Comparison of ENCODE assay signal across 1 cellular context in the genomic region with DNA sequence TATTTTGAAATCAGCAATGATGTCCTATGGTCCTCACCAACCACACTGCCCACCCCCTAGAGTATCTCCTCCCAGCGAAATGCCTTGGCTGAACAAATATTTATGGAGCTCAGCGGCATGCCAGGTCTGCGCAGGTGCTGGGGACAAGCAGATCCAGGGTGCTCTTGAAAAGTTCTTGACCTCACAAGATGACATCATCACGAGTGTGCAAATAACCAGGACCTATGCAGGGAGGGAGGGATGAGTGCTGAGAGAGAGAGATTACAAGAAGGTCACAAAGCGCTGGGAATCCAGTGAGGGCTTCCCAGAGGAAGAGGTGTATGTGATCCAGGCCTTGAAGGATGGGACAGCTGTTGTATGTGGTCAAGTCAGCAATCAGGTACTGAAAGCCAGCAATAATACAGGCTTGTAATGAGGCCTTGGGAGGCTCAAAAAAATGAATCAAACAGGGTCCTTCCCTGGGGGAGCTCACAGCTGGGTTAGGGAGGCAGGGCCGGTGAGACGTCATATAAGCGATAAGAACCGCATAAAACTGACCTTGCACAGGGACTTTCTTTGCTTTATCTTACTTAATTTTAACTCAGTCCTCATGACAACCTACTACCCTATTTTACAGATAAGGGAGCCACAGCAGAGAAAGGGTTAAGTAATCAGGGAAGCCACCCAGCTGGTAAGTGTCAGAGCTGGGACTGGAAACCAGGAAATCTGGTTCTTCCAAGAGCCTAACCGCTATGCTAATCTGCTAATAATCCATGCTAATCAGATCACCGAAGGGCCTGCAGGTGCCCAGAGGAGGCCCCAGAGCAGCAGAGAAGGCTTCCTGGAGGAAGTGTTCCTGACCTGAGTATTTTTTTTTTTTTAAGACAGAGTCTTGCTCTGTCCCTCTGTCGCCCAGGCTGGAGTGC.
TF ChIP-seq lines count a peak whose summit lies in the region.

No MANE protein-coding gene starts in this region.

TF ChIP-seq in K562, 482 proteins besides CTCF, POLR2A, EP300 and RAD21 (continued from another document):
- TF ChIP-seq, protein P1, sequence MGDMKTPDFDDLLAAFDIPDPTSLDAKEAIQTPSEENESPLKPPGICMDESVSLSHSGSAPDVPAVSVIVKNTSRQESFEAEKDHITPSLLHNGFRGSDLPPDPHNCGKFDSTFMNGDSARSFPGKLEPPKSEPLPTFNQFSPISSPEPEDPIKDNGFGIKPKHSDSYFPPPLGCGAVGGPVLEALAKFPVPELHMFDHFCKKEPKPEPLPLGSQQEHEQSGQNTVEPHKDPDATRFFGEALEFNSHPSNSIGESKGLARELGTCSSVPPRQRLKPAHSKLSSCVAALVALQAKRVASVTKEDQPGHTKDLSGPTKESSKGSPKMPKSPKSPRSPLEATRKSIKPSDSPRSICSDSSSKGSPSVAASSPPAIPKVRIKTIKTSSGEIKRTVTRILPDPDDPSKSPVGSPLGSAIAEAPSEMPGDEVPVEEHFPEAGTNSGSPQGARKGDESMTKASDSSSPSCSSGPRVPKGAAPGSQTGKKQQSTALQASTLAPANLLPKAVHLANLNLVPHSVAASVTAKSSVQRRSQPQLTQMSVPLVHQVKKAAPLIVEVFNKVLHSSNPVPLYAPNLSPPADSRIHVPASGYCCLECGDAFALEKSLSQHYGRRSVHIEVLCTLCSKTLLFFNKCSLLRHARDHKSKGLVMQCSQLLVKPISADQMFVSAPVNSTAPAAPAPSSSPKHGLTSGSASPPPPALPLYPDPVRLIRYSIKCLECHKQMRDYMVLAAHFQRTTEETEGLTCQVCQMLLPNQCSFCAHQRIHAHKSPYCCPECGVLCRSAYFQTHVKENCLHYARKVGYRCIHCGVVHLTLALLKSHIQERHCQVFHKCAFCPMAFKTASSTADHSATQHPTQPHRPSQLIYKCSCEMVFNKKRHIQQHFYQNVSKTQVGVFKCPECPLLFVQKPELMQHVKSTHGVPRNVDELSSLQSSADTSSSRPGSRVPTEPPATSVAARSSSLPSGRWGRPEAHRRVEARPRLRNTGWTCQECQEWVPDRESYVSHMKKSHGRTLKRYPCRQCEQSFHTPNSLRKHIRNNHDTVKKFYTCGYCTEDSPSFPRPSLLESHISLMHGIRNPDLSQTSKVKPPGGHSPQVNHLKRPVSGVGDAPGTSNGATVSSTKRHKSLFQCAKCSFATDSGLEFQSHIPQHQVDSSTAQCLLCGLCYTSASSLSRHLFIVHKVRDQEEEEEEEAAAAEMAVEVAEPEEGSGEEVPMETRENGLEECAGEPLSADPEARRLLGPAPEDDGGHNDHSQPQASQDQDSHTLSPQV (IDR thresholded peaks at IDR 0.05), result no peak
- no peak for TF ChIP-seq ZNF583 (CRISPR knock-in tag; IDR thresholded peaks at IDR 0.05)
- peak; percentile 60 for TF ChIP-seq CCNT2 (IDR thresholded peaks at IDR 0.05; ENCODE audit: borderline replicate concordance, extremely low read depth, insufficient read length, low read depth, low read length)
- no peak for TF ChIP-seq ZNF253 (CRISPR knock-in tag; conservative IDR thresholded peaks at IDR 0.05)
- TF ChIP-seq NCOA1 (IDR thresholded peaks at IDR 0.05; ENCODE audit: low read depth), result 0 out of 2 replicates have a peak, but pooled peaks have one; percentile 34
- TF ChIP-seq NONO (IDR thresholded peaks at IDR 0.05; ENCODE audit: low read depth in 2 of 2, low read length in 1 of 2), result no peak
- no peak for TF ChIP-seq MBD2 (IDR thresholded peaks at IDR 0.05; ENCODE audit: borderline replicate concordance, low read depth)
- TF ChIP-seq, protein P2, sequence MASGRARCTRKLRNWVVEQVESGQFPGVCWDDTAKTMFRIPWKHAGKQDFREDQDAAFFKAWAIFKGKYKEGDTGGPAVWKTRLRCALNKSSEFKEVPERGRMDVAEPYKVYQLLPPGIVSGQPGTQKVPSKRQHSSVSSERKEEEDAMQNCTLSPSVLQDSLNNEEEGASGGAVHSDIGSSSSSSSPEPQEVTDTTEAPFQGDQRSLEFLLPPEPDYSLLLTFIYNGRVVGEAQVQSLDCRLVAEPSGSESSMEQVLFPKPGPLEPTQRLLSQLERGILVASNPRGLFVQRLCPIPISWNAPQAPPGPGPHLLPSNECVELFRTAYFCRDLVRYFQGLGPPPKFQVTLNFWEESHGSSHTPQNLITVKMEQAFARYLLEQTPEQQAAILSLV (tag; IDR thresholded peaks at IDR 0.05), result no peak
- TF ChIP-seq, protein P3, sequence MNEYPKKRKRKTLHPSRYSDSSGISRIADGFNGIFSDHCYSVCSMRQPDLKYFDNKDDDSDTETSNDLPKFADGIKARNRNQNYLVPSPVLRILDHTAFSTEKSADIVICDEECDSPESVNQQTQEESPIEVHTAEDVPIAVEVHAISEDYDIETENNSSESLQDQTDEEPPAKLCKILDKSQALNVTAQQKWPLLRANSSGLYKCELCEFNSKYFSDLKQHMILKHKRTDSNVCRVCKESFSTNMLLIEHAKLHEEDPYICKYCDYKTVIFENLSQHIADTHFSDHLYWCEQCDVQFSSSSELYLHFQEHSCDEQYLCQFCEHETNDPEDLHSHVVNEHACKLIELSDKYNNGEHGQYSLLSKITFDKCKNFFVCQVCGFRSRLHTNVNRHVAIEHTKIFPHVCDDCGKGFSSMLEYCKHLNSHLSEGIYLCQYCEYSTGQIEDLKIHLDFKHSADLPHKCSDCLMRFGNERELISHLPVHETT (CRISPR knock-in tag; conservative IDR thresholded peaks at IDR 0.05 in 1 of 2, IDR thresholded peaks at IDR 0.05 in 1 of 2), result 0 out of 4 replicates have a peak, but pooled peaks of 1 of the 2 experiments have one; percentile 22
- TF ChIP-seq ZNF436 (CRISPR knock-in tag; IDR thresholded peaks at IDR 0.05), result peak; percentile 79
- no peak for TF ChIP-seq EHMT2 (IDR thresholded peaks at IDR 0.05)
- TF ChIP-seq ATF7 (IDR thresholded peaks at IDR 0.05), result peak; percentile 94
- peak; percentile 86 for TF ChIP-seq CREM (IDR thresholded peaks at IDR 0.05; ENCODE audit: low read depth)
- TF ChIP-seq, protein P4, sequence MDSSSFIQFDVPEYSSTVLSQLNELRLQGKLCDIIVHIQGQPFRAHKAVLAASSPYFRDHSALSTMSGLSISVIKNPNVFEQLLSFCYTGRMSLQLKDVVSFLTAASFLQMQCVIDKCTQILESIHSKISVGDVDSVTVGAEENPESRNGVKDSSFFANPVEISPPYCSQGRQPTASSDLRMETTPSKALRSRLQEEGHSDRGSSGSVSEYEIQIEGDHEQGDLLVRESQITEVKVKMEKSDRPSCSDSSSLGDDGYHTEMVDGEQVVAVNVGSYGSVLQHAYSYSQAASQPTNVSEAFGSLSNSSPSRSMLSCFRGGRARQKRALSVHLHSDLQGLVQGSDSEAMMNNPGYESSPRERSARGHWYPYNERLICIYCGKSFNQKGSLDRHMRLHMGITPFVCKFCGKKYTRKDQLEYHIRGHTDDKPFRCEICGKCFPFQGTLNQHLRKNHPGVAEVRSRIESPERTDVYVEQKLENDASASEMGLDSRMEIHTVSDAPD (CRISPR knock-in tag; IDR thresholded peaks at IDR 0.05), result no peak
- TF ChIP-seq NCOR1 (IDR thresholded peaks at IDR 0.05), result peak; percentile 42; the same call in 1 of the 2 replicates
- TF ChIP-seq, protein P5, sequence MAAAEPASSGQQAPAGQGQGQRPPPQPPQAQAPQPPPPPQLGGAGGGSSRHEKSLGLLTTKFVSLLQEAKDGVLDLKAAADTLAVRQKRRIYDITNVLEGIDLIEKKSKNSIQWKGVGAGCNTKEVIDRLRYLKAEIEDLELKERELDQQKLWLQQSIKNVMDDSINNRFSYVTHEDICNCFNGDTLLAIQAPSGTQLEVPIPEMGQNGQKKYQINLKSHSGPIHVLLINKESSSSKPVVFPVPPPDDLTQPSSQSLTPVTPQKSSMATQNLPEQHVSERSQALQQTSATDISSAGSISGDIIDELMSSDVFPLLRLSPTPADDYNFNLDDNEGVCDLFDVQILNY (CRISPR knock-in tag; IDR thresholded peaks at IDR 0.05), result no peak
- no peak for TF ChIP-seq PCBP2 (IDR thresholded peaks at IDR 0.05; ENCODE audit: low read depth, low read length, poor library complexity, severe bottlenecking)
- TF ChIP-seq, protein P6, sequence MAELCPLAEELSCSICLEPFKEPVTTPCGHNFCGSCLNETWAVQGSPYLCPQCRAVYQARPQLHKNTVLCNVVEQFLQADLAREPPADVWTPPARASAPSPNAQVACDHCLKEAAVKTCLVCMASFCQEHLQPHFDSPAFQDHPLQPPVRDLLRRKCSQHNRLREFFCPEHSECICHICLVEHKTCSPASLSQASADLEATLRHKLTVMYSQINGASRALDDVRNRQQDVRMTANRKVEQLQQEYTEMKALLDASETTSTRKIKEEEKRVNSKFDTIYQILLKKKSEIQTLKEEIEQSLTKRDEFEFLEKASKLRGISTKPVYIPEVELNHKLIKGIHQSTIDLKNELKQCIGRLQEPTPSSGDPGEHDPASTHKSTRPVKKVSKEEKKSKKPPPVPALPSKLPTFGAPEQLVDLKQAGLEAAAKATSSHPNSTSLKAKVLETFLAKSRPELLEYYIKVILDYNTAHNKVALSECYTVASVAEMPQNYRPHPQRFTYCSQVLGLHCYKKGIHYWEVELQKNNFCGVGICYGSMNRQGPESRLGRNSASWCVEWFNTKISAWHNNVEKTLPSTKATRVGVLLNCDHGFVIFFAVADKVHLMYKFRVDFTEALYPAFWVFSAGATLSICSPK (IDR thresholded peaks at IDR 0.05; ENCODE audit: borderline replicate concordance), result no peak
- no peak for TF ChIP-seq ATF1 (CRISPR knock-in tag; IDR thresholded peaks at IDR 0.05)
- peak; percentile 87 for TF ChIP-seq ATF1 (tag; IDR thresholded peaks at IDR 0.05)
- 0 out of 2 replicates have a peak, but pooled peaks have one; percentile 12 for TF ChIP-seq CEBPB (tag; IDR thresholded peaks at IDR 0.05)
- no peak for TF ChIP-seq IRF2 (CRISPR knock-in tag; IDR thresholded peaks at IDR 0.05)
- peak; percentile 27 to 85; a peak in 2 of 4 replicates for TF ChIP-seq RCOR1 (IDR thresholded peaks at IDR 0.05; ENCODE audit: borderline replicate concordance in 1 of 2, low read depth in 2 of 2, low read length in 2 of 2)
- TF ChIP-seq, protein P7, sequence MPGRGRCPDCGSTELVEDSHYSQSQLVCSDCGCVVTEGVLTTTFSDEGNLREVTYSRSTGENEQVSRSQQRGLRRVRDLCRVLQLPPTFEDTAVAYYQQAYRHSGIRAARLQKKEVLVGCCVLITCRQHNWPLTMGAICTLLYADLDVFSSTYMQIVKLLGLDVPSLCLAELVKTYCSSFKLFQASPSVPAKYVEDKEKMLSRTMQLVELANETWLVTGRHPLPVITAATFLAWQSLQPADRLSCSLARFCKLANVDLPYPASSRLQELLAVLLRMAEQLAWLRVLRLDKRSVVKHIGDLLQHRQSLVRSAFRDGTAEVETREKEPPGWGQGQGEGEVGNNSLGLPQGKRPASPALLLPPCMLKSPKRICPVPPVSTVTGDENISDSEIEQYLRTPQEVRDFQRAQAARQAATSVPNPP (IDR thresholded peaks at IDR 0.05; ENCODE audit: borderline replicate concordance, insufficient read depth, insufficient read length), result no peak
- TF ChIP-seq NFRKB (IDR thresholded peaks at IDR 0.05; ENCODE audit: low read depth), result no peak
- TF ChIP-seq, protein P8, sequence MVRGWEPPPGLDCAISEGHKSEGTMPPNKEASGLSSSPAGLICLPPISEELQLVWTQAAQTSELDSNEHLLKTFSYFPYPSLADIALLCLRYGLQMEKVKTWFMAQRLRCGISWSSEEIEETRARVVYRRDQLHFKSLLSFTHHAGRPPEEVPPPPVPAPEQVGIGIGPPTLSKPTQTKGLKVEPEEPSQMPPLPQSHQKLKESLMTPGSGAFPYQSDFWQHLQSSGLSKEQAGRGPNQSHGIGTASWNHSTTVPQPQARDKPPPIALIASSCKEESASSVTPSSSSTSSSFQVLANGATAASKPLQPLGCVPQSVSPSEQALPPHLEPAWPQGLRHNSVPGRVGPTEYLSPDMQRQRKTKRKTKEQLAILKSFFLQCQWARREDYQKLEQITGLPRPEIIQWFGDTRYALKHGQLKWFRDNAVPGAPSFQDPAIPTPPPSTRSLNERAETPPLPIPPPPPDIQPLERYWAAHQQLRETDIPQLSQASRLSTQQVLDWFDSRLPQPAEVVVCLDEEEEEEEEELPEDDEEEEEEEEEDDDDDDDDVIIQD (CRISPR knock-in tag; IDR thresholded peaks at IDR 0.05), result no peak
- no peak for TF ChIP-seq TBL1XR1 (IDR thresholded peaks at IDR 0.05; ENCODE audit: low read length in 2 of 2)
- TF ChIP-seq, protein P9, sequence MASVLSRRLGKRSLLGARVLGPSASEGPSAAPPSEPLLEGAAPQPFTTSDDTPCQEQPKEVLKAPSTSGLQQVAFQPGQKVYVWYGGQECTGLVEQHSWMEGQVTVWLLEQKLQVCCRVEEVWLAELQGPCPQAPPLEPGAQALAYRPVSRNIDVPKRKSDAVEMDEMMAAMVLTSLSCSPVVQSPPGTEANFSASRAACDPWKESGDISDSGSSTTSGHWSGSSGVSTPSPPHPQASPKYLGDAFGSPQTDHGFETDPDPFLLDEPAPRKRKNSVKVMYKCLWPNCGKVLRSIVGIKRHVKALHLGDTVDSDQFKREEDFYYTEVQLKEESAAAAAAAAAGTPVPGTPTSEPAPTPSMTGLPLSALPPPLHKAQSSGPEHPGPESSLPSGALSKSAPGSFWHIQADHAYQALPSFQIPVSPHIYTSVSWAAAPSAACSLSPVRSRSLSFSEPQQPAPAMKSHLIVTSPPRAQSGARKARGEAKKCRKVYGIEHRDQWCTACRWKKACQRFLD (CRISPR knock-in tag; IDR thresholded peaks at IDR 0.05), result peak; percentile 29; the same call in 1 of the 2 replicates
- TF ChIP-seq TRIM28 (IDR thresholded peaks at IDR 0.05), result no peak
- TF ChIP-seq GATAD2A (IDR thresholded peaks at IDR 0.05), result peak; percentile 83; the same call in 1 of the 2 replicates
- no peak for TF ChIP-seq NEUROD1 (IDR thresholded peaks at IDR 0.05; ENCODE audit: borderline replicate concordance, low read depth, low read length, partially characterized antibody)
- TF ChIP-seq NR2C1 (IDR thresholded peaks at IDR 0.05), result peak; percentile 50
- TF ChIP-seq NR2C1 (tag; IDR thresholded peaks at IDR 0.05), result peak; percentile 61; the same call in 1 of the 2 replicates
- no peak; the same call in 1 of the 2 replicates for TF ChIP-seq CREB1 (IDR thresholded peaks at IDR 0.05)
- peak; percentile 59; the same call in 1 of the 2 replicates for TF ChIP-seq CREB1 (CRISPR knock-in tag; IDR thresholded peaks at IDR 0.05)
- TF ChIP-seq JUN (IDR thresholded peaks at IDR 0.05; ENCODE audit: borderline replicate concordance, low read depth, low read length), result peak; percentile 40; the same call in 1 of the 2 replicates
- no peak for TF ChIP-seq JUN (CRISPR knock-in tag; IDR thresholded peaks at IDR 0.05; ENCODE audit: borderline replicate concordance)
- TF ChIP-seq ZNF830 (CRISPR knock-in tag; IDR thresholded peaks at IDR 0.05), result no peak
- TF ChIP-seq RBM25 (IDR thresholded peaks at IDR 0.05; ENCODE audit: low read depth, low read length, severe bottlenecking), result peak; percentile 70
- TF ChIP-seq, protein P10, sequence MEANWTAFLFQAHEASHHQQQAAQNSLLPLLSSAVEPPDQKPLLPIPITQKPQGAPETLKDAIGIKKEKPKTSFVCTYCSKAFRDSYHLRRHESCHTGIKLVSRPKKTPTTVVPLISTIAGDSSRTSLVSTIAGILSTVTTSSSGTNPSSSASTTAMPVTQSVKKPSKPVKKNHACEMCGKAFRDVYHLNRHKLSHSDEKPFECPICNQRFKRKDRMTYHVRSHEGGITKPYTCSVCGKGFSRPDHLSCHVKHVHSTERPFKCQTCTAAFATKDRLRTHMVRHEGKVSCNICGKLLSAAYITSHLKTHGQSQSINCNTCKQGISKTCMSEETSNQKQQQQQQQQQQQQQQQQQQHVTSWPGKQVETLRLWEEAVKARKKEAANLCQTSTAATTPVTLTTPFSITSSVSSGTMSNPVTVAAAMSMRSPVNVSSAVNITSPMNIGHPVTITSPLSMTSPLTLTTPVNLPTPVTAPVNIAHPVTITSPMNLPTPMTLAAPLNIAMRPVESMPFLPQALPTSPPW (CRISPR knock-in tag; IDR thresholded peaks at IDR 0.05), result peak; percentile 38; the same call in 1 of the 2 replicates
- TF ChIP-seq MAZ (CRISPR knock-in tag; conservative IDR thresholded peaks at IDR 0.05 in 1 of 2, IDR thresholded peaks at IDR 0.05 in 1 of 2), result 0 out of 4 replicates have a peak, but pooled peaks of 1 of the 2 experiments have one; percentile 12
- TF ChIP-seq ZNF274 (IDR thresholded peaks at IDR 0.05; ENCODE audit: borderline replicate concordance, low read depth, low read length), result no peak
TF ChIP-seq in K562: peak in this region for 64.
